14 cellular contexts compared by ENCODE assay signal in genomic region chr17:81526662-81527571, GRCh38.
"Had no signal": no experiment of that assay in that cellular context is flagged by ENCODE, and none has a peak within 500 bp of the region (broad histone marks: within the 10 kb centered on the region; RNA-seq: fewer than 3 reads in every experiment).

No MANE protein-coding gene starts in this region.

- H3K36me3 ChIP-seq: gastroesophageal sphincter, heart right ventricle, right atrium auricular region, WERI-Rb-1 had no signal

- H3K9me3 ChIP-seq: gastroesophageal sphincter, heart right ventricle, right atrium auricular region had no signal

- DNase-seq: activated CD4-positive, alpha-beta memory T cell treated with anti-CD3 and anti-CD28 coated beads, Interleukin-2, amount 10 ng/mL, durations not matched to agents 7 days and 5 days; activated CD4-positive, alpha-beta T cell treated with anti-CD3 and anti-CD28 coated beads for 4 hours; activated effector memory CD4-positive, alpha-beta T cell treated with Interleukin-2 at 50 U/mL for 16 hours; activated naive CD4-positive, alpha-beta T cell treated with anti-CD3 and anti-CD28 coated beads, Interleukin-2, amount 50 U/mL, for 16 hours; activated T-cell treated with anti-CD3 and anti-CD28 coated beads, Interleukin-2, amount 50 U/mL, for 4 hours; dorsolateral prefrontal cortex; erythroblast; small intestine; stimulated activated CD4-positive, alpha-beta T cell treated with anti-CD3 and anti-CD28 coated beads, Interleukin-4, amount 100 ng/mL, for 24 hours; stimulated activated naive CD8-positive, alpha-beta T cell treated with anti-CD3 and anti-CD28 coated beads, Interleukin-15, Interleukin-2, amounts not matched to agents 100 U/mL and 50 U/mL, for 24 hours; WERI-Rb-1 had no signal

- FAIRE-seq: small intestine had no signal

- ATAC-seq: stimulated activated naive CD8-positive, alpha-beta T cell treated with anti-CD3 and anti-CD28 coated beads, Interleukin-15, Interleukin-2, amounts not matched to agents 100 U/mL and 50 U/mL, for 24 hours had no signal

- H3K27ac ChIP-seq: dorsolateral prefrontal cortex, gastroesophageal sphincter, heart right ventricle, right atrium auricular region had no signal

- H3K27me3 ChIP-seq: right atrium auricular region had no signal

- H3K4me3 ChIP-seq: dorsolateral prefrontal cortex, gastroesophageal sphincter, right atrium auricular region had no signal
